ENCODE assay signal across 1 cellular context in genomic region chr6:125066964-125067363, GRCh38.
TF ChIP-seq lines count a peak whose summit lies in the region.

No MANE protein-coding gene starts in this region.

TF ChIP-seq in HEK293, 187 proteins besides CTCF, POLR2A, EP300 and RAD21 (continued from another document):
- TF ChIP-seq OSR2 (tag by site-specific recombination; IDR thresholded peaks at IDR 0.05), result peak; percentile 63; the same call in 1 of the 2 replicates
- no peak for TF ChIP-seq ZNF549 (tag by site-specific recombination; IDR thresholded peaks at IDR 0.05)
- TF ChIP-seq PATZ1 (tag by site-specific recombination; IDR thresholded peaks at IDR 0.05), result no peak
- 0 out of 2 replicates have a peak, but pooled peaks have one; percentile 59 for TF ChIP-seq ZBTB44 (tag by site-specific recombination; IDR thresholded peaks at IDR 0.05)
- TF ChIP-seq ZNF350 (tag by site-specific recombination; IDR thresholded peaks at IDR 0.05), result 0 out of 2 replicates have a peak, but pooled peaks have one; percentile 23
- no peak for TF ChIP-seq ZNF701 (tag by site-specific recombination; IDR thresholded peaks at IDR 0.05)
- TF ChIP-seq FEZF1 (tag by site-specific recombination; IDR thresholded peaks at IDR 0.05), result peak; percentile 41; the same call in 1 of the 2 replicates
- no peak for TF ChIP-seq ZNF404 (tag by site-specific recombination; IDR thresholded peaks at IDR 0.05)
- peak; percentile 69 for TF ChIP-seq SCRT2 (tag by site-specific recombination; IDR thresholded peaks at IDR 0.05)
- TF ChIP-seq ZBTB8A (tag by site-specific recombination; IDR thresholded peaks at IDR 0.05), result no peak
- TF ChIP-seq PRDM10 (tag by site-specific recombination; IDR thresholded peaks at IDR 0.05), result peak; percentile 42; the same call in 1 of the 2 replicates
- no peak for TF ChIP-seq ZNF426 (tag by site-specific recombination; IDR thresholded peaks at IDR 0.05)
- TF ChIP-seq ZNF184 (tag by site-specific recombination; IDR thresholded peaks at IDR 0.05), result no peak
- no peak for TF ChIP-seq YY2 (tag by site-specific recombination; IDR thresholded peaks at IDR 0.05)
- 0 out of 2 replicates have a peak, but pooled peaks have one; percentile 18 for TF ChIP-seq ZNF558 (tag by site-specific recombination; IDR thresholded peaks at IDR 0.05)
- 0 out of 2 replicates have a peak, but pooled peaks have one; percentile 13 for TF ChIP-seq KLF1 (tag by site-specific recombination; IDR thresholded peaks at IDR 0.05)
- TF ChIP-seq ZNF529 (tag by site-specific recombination; IDR thresholded peaks at IDR 0.05; ENCODE audit: insufficient replicate concordance), result no peak
- TF ChIP-seq ZNF140 (tag by site-specific recombination; IDR thresholded peaks at IDR 0.05), result no peak
- no peak for TF ChIP-seq ZNF707 (tag by site-specific recombination; IDR thresholded peaks at IDR 0.05)
- TF ChIP-seq ZNF792 (tag by site-specific recombination; IDR thresholded peaks at IDR 0.05), result no peak
- no peak for TF ChIP-seq ZNF776 (tag by site-specific recombination; IDR thresholded peaks at IDR 0.05; ENCODE audit: borderline replicate concordance)
- 0 out of 2 replicates have a peak, but pooled peaks have one; percentile 22 for TF ChIP-seq ZNF843 (tag by site-specific recombination; IDR thresholded peaks at IDR 0.05)
- TF ChIP-seq ZNF585B (tag by site-specific recombination; IDR thresholded peaks at IDR 0.05), result no peak
- TF ChIP-seq ZBTB6 (tag by site-specific recombination; IDR thresholded peaks at IDR 0.05), result 0 out of 2 replicates have a peak, but pooled peaks have one; percentile 40
- TF ChIP-seq ZNF610 (tag by site-specific recombination; IDR thresholded peaks at IDR 0.05; ENCODE audit: borderline replicate concordance), result no peak
